In the genomic region with DNA sequence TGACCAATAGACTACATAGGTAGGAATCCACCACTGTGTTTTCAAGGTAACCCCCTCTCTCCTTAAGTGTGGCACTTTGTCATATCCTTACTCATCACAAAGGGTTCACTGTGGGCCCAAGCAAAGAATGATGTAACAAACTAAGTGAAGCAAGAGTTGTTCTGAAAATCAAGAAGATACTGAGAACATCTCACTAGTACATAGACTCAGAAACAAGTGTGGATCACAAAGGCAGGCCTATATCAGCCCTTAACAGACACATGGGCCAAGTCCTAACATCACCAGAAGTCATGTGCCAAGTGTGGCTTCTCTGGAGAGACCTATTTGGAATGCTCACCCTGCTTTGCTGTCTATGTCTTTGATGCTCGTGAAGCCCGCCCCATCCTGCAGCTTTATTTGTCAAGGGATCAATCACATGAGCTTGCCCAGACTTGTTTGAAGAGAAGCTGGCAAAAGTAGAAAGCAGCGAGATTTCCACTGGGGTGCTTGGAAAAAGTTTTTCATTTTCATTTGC, we compare ENCODE assay signal across 9 cellular contexts.
DNase-seq lines count a peak whose midpoint lies in the region; ATAC-seq, FAIRE-seq and TF ChIP-seq lines count a peak whose summit lies in the region.
"Had no signal": no experiment of that assay in that cellular context is flagged by ENCODE, and none has a peak within 500 bp of the region (broad histone marks: within the 10 kb centered on the region; RNA-seq: fewer than 3 reads in every experiment).

No MANE protein-coding gene starts in this region.

- RAD21 ChIA-PET in HCT116 (lab: Charles Lee; ENCODE audit: low non-redundant PET in 1 of 2, low total read pairs in 2 of 2, uncharacterized antibody in 2 of 2, unreplicated experiment in 2 of 2), result no interaction called here

- POLR2A ChIA-PET in HCT116 (lab: Charles Lee), result no interaction called here

- no peak for TF ChIP-seq CTCF in HCT116 (IDR thresholded peaks at IDR 0.05 in 2 of 3, conservative IDR thresholded peaks at IDR 0.05 in 1 of 3; ENCODE audit: borderline replicate concordance in 1 of 3, insufficient read depth in 1 of 3, low read depth in 2 of 3, low read length in 2 of 3)
- no peak for TF ChIP-seq CTCF in esophagus squamous epithelium (IDR thresholded peaks at IDR 0.05)
- no peak for TF ChIP-seq CTCF in smooth muscle cell (IDR thresholded peaks at IDR 0.05; ENCODE audit: borderline replicate concordance, insufficient read depth, poor library complexity, severe bottlenecking)

- H3K4me1 ChIP-seq in HCT116 (ENCODE audit: control insufficient read depth in 1 of 2, insufficient read depth in 2 of 2, low read length in 2 of 2), result peaks cover 23 to 24% of the 10 kb centered on the region in 2 experiments
- peaks cover 7 to 56% (median 39%) of the 10 kb centered on the region in 3 donors for H3K4me1 ChIP-seq in esophagus squamous epithelium
- peaks cover 8% of the 10 kb centered on the region for H3K4me1 ChIP-seq in smooth muscle cell (ENCODE audit: low read depth)

- H3K9ac ChIP-seq in HCT116 (ENCODE audit: low read length), result no peak overlapping the region
- no peak overlapping the region for H3K9ac ChIP-seq in smooth muscle cell (ENCODE audit: low read depth)

- no peaks in the 10 kb centered on the region for H3K9me3 ChIP-seq in HCT116 (ENCODE audit: control insufficient read depth in 1 of 2, insufficient read depth in 1 of 2, low read depth in 1 of 2, low read length in 2 of 2)
- H3K9me3 ChIP-seq in esophagus squamous epithelium, result no peaks in the 10 kb centered on the region
- no peaks in the 10 kb centered on the region for H3K9me3 ChIP-seq in smooth muscle cell (replicated peaks; ENCODE audit: low read depth)

- intact Hi-C loops in HCT116 (cut with micrococcal nuclease) (no loop called here), esophagus squamous epithelium (cut with DNase I) (no loop called here)

- no peak overlapping the region for H2AFZ ChIP-seq in HCT116 (ENCODE audit: low read depth, low read length, poor library complexity, severe bottlenecking)
- H2AFZ ChIP-seq in smooth muscle cell (ENCODE audit: low read depth), result peak overlapping the region; percentile 91

- no peak for FAIRE-seq in urothelium cell line (lab: Jason Lieb, UNC)
- FAIRE-seq: K562 had no signal

- H3K27ac ChIP-seq in HCT116 (ENCODE audit: low read depth, low read length), result peak overlapping the region; percentile 21; the same call in 1 of the 2 replicates
- peak overlapping the region; percentile 75 to 92 (median 88) for H3K27ac ChIP-seq in esophagus squamous epithelium
- no peak overlapping the region for H3K27ac ChIP-seq in smooth muscle cell (ENCODE audit: low read depth)

- H3K27me3 ChIP-seq in HCT116 (ENCODE audit: insufficient read depth, low read length) (no peaks in the 10 kb centered on the region), esophagus squamous epithelium (no peaks in the 10 kb centered on the region), smooth muscle cell (ENCODE audit: low read depth) (no peaks in the 10 kb centered on the region)

- 30 to 63% methylated on average over 3 of the region's 3 CpGs for WGBS in esophagus squamous epithelium, 2 donors
- WGBS in smooth muscle cell (ENCODE audit: low lambda C conversion rate), result 84% methylated on average over 3 of the region's 3 CpGs

- H3K36me3 ChIP-seq in HCT116 (ENCODE audit: control insufficient read depth in 1 of 2, insufficient read depth in 2 of 2, low read length in 2 of 2), result no peaks in the 10 kb centered on the region
- peaks cover 0 to 60% (median 4%) of the 10 kb centered on the region in 3 donors for H3K36me3 ChIP-seq in esophagus squamous epithelium
- H3K36me3 ChIP-seq in smooth muscle cell (ENCODE audit: low read depth), result no peaks in the 10 kb centered on the region

- H3F3A ChIP-seq in smooth muscle cell (ENCODE audit: low read depth), result peaks cover 2% of the 10 kb centered on the region

- BruUV-seq in HCT116 (replicated peaks; lab: Mats Ljungman, UMichigan), result no TSS peak

- TF ChIP-seq POLR2A in HCT116 (IDR thresholded peaks at IDR 0.05; ENCODE audit: borderline replicate concordance, extremely low read depth, insufficient read depth, insufficient read length), result no peak
- no peak for TF ChIP-seq POLR2A in esophagus squamous epithelium (IDR thresholded peaks at IDR 0.05)
- no peak for TF ChIP-seq POLR2A in erythroblast (IDR thresholded peaks at IDR 0.05; ENCODE audit: low read length)

- H3K79me2 ChIP-seq in HCT116 (ENCODE audit: insufficient read depth, low read length) (no peaks in the 10 kb centered on the region), smooth muscle cell (ENCODE audit: low read depth) (no peaks in the 10 kb centered on the region)

- H3K9me2 ChIP-seq in HCT116 (ENCODE audit: insufficient read depth), result no peaks in the 10 kb centered on the region

- DNase-seq in HCT116 (ENCODE audit: low read depth, low spot score) (no peak), NCI-H526 treated with DMSO at 0.1 percent for 48 hours (lab: John Stamatoyannopoulos, UW) (peak; percentile 36), esophagus squamous epithelium (lab: John Stamatoyannopoulos, UW) (no peak), smooth muscle cell (lab: John Stamatoyannopoulos, UW; ENCODE audit: unreplicated experiment) (no peak), erythroblast (lab: John Stamatoyannopoulos, UW) (no peak), urothelium cell line (ENCODE audit: low spot score) (no peak)
- no peak for DNase-seq in activated CD4-positive, alpha-beta T cell treated with anti-CD3 and anti-CD28 coated beads, Interleukin-2, amount 50 U/mL, for 48 hours

- CTCF ChIA-PET in HCT116 (lab: Charles Lee), result no interaction called here

- H3K4me2 ChIP-seq in HCT116 (ENCODE audit: low read length) (0 out of 2 replicates have a peak overlapping the region, but pooled peaks have one; percentile 1), smooth muscle cell (no peak overlapping the region)

- ATAC-seq in HCT116 (peak; percentile 49; the same call in 1 of the 2 replicates), GM19324 (IDR thresholded peaks at IDR 0.05; ENCODE audit: low FRiP score, unreplicated experiment) (no peak)
- ATAC-seq: K562 had no signal

- H3K4me3 ChIP-seq in HCT116 (replicated peaks in 1 of 2; ENCODE audit: low read depth in 1 of 2, low read length in 2 of 2) (no peak overlapping the region), esophagus squamous epithelium (no peak overlapping the region), smooth muscle cell (no peak overlapping the region)
- H3K4me3 ChIP-seq: K562 had no signal

- TF ChIP-seq RAD21 in HCT116 (IDR thresholded peaks at IDR 0.05; ENCODE audit: low read depth), result no peak

- H4K20me1 ChIP-seq in HCT116 (ENCODE audit: insufficient read depth) (no peaks in the 10 kb centered on the region), smooth muscle cell (ENCODE audit: low read depth) (no peaks in the 10 kb centered on the region)

TF ChIP-seq in HCT116, 20 proteins besides CTCF, POLR2A, EP300 and RAD21:
- TF ChIP-seq TCF7L2 (IDR thresholded peaks at IDR 0.05; ENCODE audit: borderline replicate concordance, extremely low read depth, insufficient read depth, insufficient read length), result peak; percentile 26
- TF ChIP-seq EZH2 (IDR thresholded peaks at IDR 0.05), result no peak
- TF ChIP-seq REST (IDR thresholded peaks at IDR 0.05; ENCODE audit: low read depth), result no peak
- no peak for TF ChIP-seq CBX3 (IDR thresholded peaks at IDR 0.05; ENCODE audit: low read depth)
TF ChIP-seq in HCT116: peak in this region for 1.
